ENCODE assay signal across 19 cellular contexts in the genomic region with DNA sequence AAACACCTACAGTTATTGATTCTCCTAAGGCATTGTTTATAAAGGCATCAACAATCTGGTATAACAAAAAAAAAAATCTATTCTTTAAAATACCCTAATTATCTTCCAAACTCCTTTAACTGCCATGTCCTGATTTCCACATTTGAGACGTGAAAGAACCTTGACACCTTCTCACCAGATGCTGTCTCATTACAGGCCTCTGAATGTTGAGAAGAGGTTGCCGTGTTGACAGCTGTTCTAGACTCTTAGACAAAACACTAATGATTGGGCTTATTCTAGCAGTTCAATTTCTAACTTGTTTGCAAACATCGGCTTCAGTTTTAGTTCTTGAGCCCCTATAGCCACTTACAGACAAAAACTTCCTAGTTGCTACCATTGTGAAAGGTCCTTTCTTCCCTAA.
A peak's percentile ranks its signal among the peaks of the same experiment; 100 is the strongest.
DNase-seq lines count a peak whose midpoint lies in the region; ATAC-seq and TF ChIP-seq lines count a peak whose summit lies in the region.
"Had no signal": no experiment of that assay in that cellular context is flagged by ENCODE, and none has a peak within 500 bp of the region (broad histone marks: within the 10 kb centered on the region; RNA-seq: fewer than 3 reads in every experiment).

No MANE protein-coding gene starts in this region.

- H3K4me1 ChIP-seq in ACC112 (ENCODE audit: control insufficient read depth, insufficient read depth, low read length, unreplicated experiment), result no peaks in the 10 kb centered on the region
- H3K4me1 ChIP-seq in smooth muscle cell (ENCODE audit: low read depth), result no peaks in the 10 kb centered on the region
- no peaks in the 10 kb centered on the region for H3K4me1 ChIP-seq in osteoblast (ENCODE audit: insufficient read depth, low read length)
- H3K4me1 ChIP-seq: A549, Caco-2 had no signal

- H3K27ac ChIP-seq in ACC112 (ENCODE audit: low read depth, low read length) (no peak overlapping the region), smooth muscle cell (ENCODE audit: low read depth) (no peak overlapping the region), osteoblast (ENCODE audit: low read depth, low read length) (no peak overlapping the region)
- H3K27ac ChIP-seq: A549 had no signal

- TF ChIP-seq CTCF in smooth muscle cell (IDR thresholded peaks at IDR 0.05; ENCODE audit: borderline replicate concordance, insufficient read depth, poor library complexity, severe bottlenecking) (no peak), osteoblast (IDR thresholded peaks at IDR 0.05; ENCODE audit: extremely low read depth, low read depth, low read length) (no peak)

- no peaks in the 10 kb centered on the region for H3F3A ChIP-seq in smooth muscle cell (ENCODE audit: low read depth)

- 90% methylated on average over 3 of the region's 3 CpGs for WGBS in smooth muscle cell (ENCODE audit: low lambda C conversion rate)

- H3K4me2 ChIP-seq in smooth muscle cell (no peak overlapping the region), osteoblast (ENCODE audit: insufficient read depth, low read length) (no peak overlapping the region)
- H3K4me2 ChIP-seq: A549, GM23338 had no signal

- peaks cover 3% of the 10 kb centered on the region for H3K9me3 ChIP-seq in smooth muscle cell (replicated peaks; ENCODE audit: low read depth)
- H3K9me3 ChIP-seq in osteoblast (ENCODE audit: low read depth, low read length), result peaks cover 2% of the 10 kb centered on the region
- H3K9me3 ChIP-seq: A549, Caco-2 had no signal

- peak; percentile 71 for DNase-seq in NCI-H2171 treated with DMSO at 0.1 percent for 48 hours (lab: John Stamatoyannopoulos, UW)
- DNase-seq in NCI-H69 (lab: John Stamatoyannopoulos, UW), result peak; percentile 1
- DNase-seq in smooth muscle cell (lab: John Stamatoyannopoulos, UW; ENCODE audit: unreplicated experiment), result no peak
- DNase-seq in osteoblast (ENCODE audit: insufficient read length, low spot score, missing footprints), result no peak
- DNase-seq in NOMO-1 (lab: John Stamatoyannopoulos, UW; ENCODE audit: unreplicated experiment in 2 of 2), result no peak
- DNase-seq: 8988T; C1 segment of cervical spinal cord; Caco-2; CD4-positive, CD25-positive, alpha-beta regulatory T cell; CD8-positive, alpha-beta T cell; DMS53; DMS79 treated with DMSO at 0.1 percent for 48 hours; GF-D8; H9 had no signal

- H3K36me3 ChIP-seq in ACC112 (ENCODE audit: insufficient read depth, low read length), result no peaks in the 10 kb centered on the region
- H3K36me3 ChIP-seq in smooth muscle cell (ENCODE audit: low read depth), result no peaks in the 10 kb centered on the region
- no peaks in the 10 kb centered on the region for H3K36me3 ChIP-seq in osteoblast (ENCODE audit: insufficient read depth, low read length)

- no peak for ATAC-seq in HG02885 (IDR thresholded peaks at IDR 0.05; ENCODE audit: poor library complexity, unreplicated experiment)
- ATAC-seq: A549; CD8-positive, alpha-beta T cell; GM23338; HCT116 had no signal

- H2AFZ ChIP-seq in ACC112 (ENCODE audit: low read length, unreplicated experiment), result peak overlapping the region; percentile 19
- peak overlapping the region; percentile 51 for H2AFZ ChIP-seq in smooth muscle cell (ENCODE audit: low read depth)
- no peak overlapping the region for H2AFZ ChIP-seq in osteoblast (ENCODE audit: low read length)
- H2AFZ ChIP-seq: GM23338 had no signal

- no peaks in the 10 kb centered on the region for H3K27me3 ChIP-seq in ACC112 (ENCODE audit: insufficient read depth, low read length)
- H3K27me3 ChIP-seq in smooth muscle cell (ENCODE audit: low read depth), result no peaks in the 10 kb centered on the region
- no peaks in the 10 kb centered on the region for H3K27me3 ChIP-seq in osteoblast (ENCODE audit: insufficient read depth, low read length)

- no peak overlapping the region for H3K9ac ChIP-seq in smooth muscle cell (ENCODE audit: low read depth)

- H4K20me1 ChIP-seq in smooth muscle cell (ENCODE audit: low read depth) (no peaks in the 10 kb centered on the region), osteoblast (ENCODE audit: insufficient read depth, low read length) (no peaks in the 10 kb centered on the region)

- H3K79me2 ChIP-seq in ACC112 (ENCODE audit: control insufficient read depth, insufficient read depth, low read length, unreplicated experiment) (no peaks in the 10 kb centered on the region), smooth muscle cell (ENCODE audit: low read depth) (no peaks in the 10 kb centered on the region), osteoblast (ENCODE audit: insufficient read depth, low read length) (no peaks in the 10 kb centered on the region)

- no peak overlapping the region for H3K4me3 ChIP-seq in ACC112 (ENCODE audit: low read depth, low read length)
- H3K4me3 ChIP-seq in smooth muscle cell, result no peak overlapping the region
- H3K4me3 ChIP-seq in osteoblast (ENCODE audit: insufficient read depth, low read length), result no peak overlapping the region
- H3K4me3 ChIP-seq: A549, GM23338 had no signal

Comparison
In these comparisons a context has a peak if more than half of its experiments do, and no peak if none do; other contexts are left out.
1. DNase-seq: peak in NCI-H2171 treated with DMSO at 0.1 percent for 48 hours (single experiment) and NCI-H69 (single experiment); none in smooth muscle cell (single experiment), osteoblast (single experiment) and NOMO-1 (0 of 2).